Comparison of ENCODE assay signal across 7 cellular contexts in the genomic region with DNA sequence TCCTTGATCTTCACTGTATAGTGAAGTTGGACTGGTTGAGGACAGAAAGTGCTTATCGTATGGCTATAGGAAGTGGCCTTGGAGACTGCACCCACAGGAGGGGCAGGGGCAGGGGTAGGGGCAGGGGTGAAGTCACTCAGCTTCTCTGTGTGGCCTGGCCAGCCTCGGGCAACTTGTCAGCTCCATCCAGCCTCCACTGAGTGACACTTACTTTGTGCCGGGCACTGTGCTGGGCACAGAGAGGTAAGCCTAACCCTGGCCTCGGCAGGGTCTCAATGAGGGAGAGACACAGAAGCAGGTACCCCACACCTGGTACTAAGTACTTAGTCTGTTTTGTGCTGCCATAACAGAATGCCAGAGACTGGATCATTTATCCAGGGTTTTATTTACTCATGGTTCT.
"Had no signal": no experiment of that assay in that cellular context is flagged by ENCODE, and none has a peak within 500 bp of the region (broad histone marks: within the 10 kb centered on the region; RNA-seq: fewer than 3 reads in every experiment).

No MANE protein-coding gene starts in this region.

- H3K4me3 Mint-ChIP-seq: HFFc6 had no signal

- H3K9me3 ChIP-seq: HAP-1 had no signal

- H3K9me3 Mint-ChIP-seq: HFFc6 had no signal

- H3K36me3 ChIP-seq: HAP-1 had no signal

- H3K4me3 ChIP-seq: GM23248, HAP-1 had no signal

- H3K4me1 ChIP-seq: HAP-1 had no signal

- H3K9ac ChIP-seq: GM23248 had no signal

- H3K27ac ChIP-seq: GM23248, HL-60 had no signal

- H2AFZ ChIP-seq: GM23248 had no signal

- DNase-seq: GM23248, GOT3, H7, HFFc6, IMR-90 had no signal

- H3K27ac Mint-ChIP-seq: HFFc6 had no signal
